ENCODE assay signal across 8 cellular contexts in genomic region chr9:121463026-121463827, GRCh38. TPM values are rescaled to one million over a fixed set of nuclear protein-coding genes. Genes with fewer than 3 reads are reported as not detected.
DNase-seq lines count a peak whose midpoint lies in the region; ATAC-seq and TF ChIP-seq lines count a peak whose summit lies in the region.

No MANE protein-coding gene starts in this region.

- DNase-seq in activated T-cell treated with anti-CD3 and anti-CD28 coated beads for 48 hours (ENCODE audit: low read depth), result peak; percentile 25
- DNase-seq in activated T-cell treated with anti-CD3 and anti-CD28 coated beads for 4 hours, result no peak
- peak; percentile 95 for DNase-seq in endodermal cell
- peak; percentile 47 for DNase-seq in neural crest cell (ENCODE audit: low read depth, low spot score)
- DNase-seq in T-helper 9 cell, result no peak
- no peak for DNase-seq in omental fat pad (ENCODE audit: low spot score)

- H4K20me1 ChIP-seq in OCI-LY3 (ENCODE audit: insufficient read depth, low read length), result no peaks in the 10 kb centered on the region

- TF ChIP-seq CTCF in OCI-LY3 (IDR thresholded peaks at IDR 0.05; ENCODE audit: low read depth, low read length) (peak; percentile 85), endodermal cell (conservative IDR thresholded peaks at IDR 0.05) (peak; percentile 89), neural crest cell (conservative IDR thresholded peaks at IDR 0.05) (peak; percentile 66), omental fat pad (IDR thresholded peaks at IDR 0.05) (no peak)

- H3K27me3 ChIP-seq in OCI-LY3 (ENCODE audit: low read depth, low read length) (peaks cover 16% of the 10 kb centered on the region), endodermal cell (ENCODE audit: control insufficient read depth, insufficient read depth, low read length, poor library complexity, severe bottlenecking) (no peaks in the 10 kb centered on the region)

- ATAC-seq in omental fat pad (ENCODE audit: low FRiP score) (no peak), GM21360 (IDR thresholded peaks at IDR 0.05; ENCODE audit: unreplicated experiment) (no peak)

- H3K27ac Mint-ChIP-seq in endodermal cell, result peak overlapping the region; percentile 71
- H3K27ac Mint-ChIP-seq in neural crest cell (ENCODE audit: unreplicated experiment), result no peak overlapping the region

- no peak overlapping the region for H3K9ac ChIP-seq in OCI-LY3 (ENCODE audit: low read length)
- H3K9ac ChIP-seq in endodermal cell (ENCODE audit: extremely low read depth, low read length, poor library complexity, severe bottlenecking), result no peak overlapping the region

- H3K27me3 Mint-ChIP-seq in endodermal cell (ENCODE audit: insufficient read depth) (peaks cover 2% of the 10 kb centered on the region), neural crest cell (ENCODE audit: low read depth) (peaks cover 39% of the 10 kb centered on the region)

- no peak overlapping the region for H3K4me3 Mint-ChIP-seq in endodermal cell
- H3K4me3 Mint-ChIP-seq in neural crest cell, result no peak overlapping the region

- peak overlapping the region; percentile 33; the same call in 1 of the 2 replicates for H3K4me3 ChIP-seq in OCI-LY3 (ENCODE audit: low read length)
- H3K4me3 ChIP-seq in endodermal cell (ENCODE audit: low read length), result no peak overlapping the region

- H3K9me3 ChIP-seq in OCI-LY3 (ENCODE audit: insufficient read depth, low read length), result no peaks in the 10 kb centered on the region
- H3K9me3 ChIP-seq in endodermal cell (ENCODE audit: control insufficient read depth, low read length), result no peaks in the 10 kb centered on the region

- H3K4me1 Mint-ChIP-seq in endodermal cell (no peaks in the 10 kb centered on the region), neural crest cell (no peaks in the 10 kb centered on the region)

- no peaks in the 10 kb centered on the region for H3K79me2 ChIP-seq in OCI-LY3 (ENCODE audit: low read length)

- H3K4me2 ChIP-seq in OCI-LY3 (ENCODE audit: low read length), result peak overlapping the region; percentile 47

- H3K9me3 Mint-ChIP-seq in endodermal cell (no peaks in the 10 kb centered on the region), neural crest cell (no peaks in the 10 kb centered on the region)

- 58 to 91% methylated on average over 4 to 12 of the region's 12 CpGs for WGBS in endodermal cell (ENCODE audit: insufficient coverage in 1 of 2, insufficient read length in 1 of 2), 2 experiments

- H3K36me3 ChIP-seq in OCI-LY3 (replicated peaks; ENCODE audit: low read depth, low read length) (no peaks in the 10 kb centered on the region), endodermal cell (ENCODE audit: control insufficient read depth, insufficient read depth, low read length) (no peaks in the 10 kb centered on the region)

- H3K36me3 Mint-ChIP-seq in endodermal cell (ENCODE audit: low read depth) (no peaks in the 10 kb centered on the region), neural crest cell (ENCODE audit: low read depth) (no peaks in the 10 kb centered on the region)

- H2AFZ ChIP-seq in OCI-LY3 (ENCODE audit: low read depth, low read length), result peak overlapping the region; percentile 55; the same call in 1 of the 2 replicates

- H3K27ac ChIP-seq in OCI-LY3 (ENCODE audit: low read length) (no peak overlapping the region), endodermal cell (ENCODE audit: low read depth, low read length) (no peak overlapping the region)

- peaks cover 4% of the 10 kb centered on the region; the same call in 1 of the 2 replicates for H3K4me1 ChIP-seq in OCI-LY3 (ENCODE audit: low read length)
- no peaks in the 10 kb centered on the region for H3K4me1 ChIP-seq in endodermal cell (ENCODE audit: control insufficient read depth, insufficient read depth, low read length)

RNA-seq across cellular contexts. Expression of gene GGTA1, which starts 36.4 kb away (rescaled TPM):
- total RNA-seq in endodermal cell (not detected), neural crest cell (not detected in 2 replicates), omental fat pad (10 to 100 TPM in 3 of 4 donors, 1 to 10 TPM in 1; 9.1 to 28.5 (median 19.8) TPM)
- polyA plus RNA-seq in endodermal cell (2013, experiment 1 of 2), result not detected
- polyA plus RNA-seq in endodermal cell (2013, experiment 2 of 2), result not detected

Comparison
In these comparisons a context has a peak if more than half of its experiments do, and no peak if none do; other contexts are left out.
1. DNase-seq: peak in activated T-cell treated with anti-CD3 and anti-CD28 coated beads for 48 hours (single experiment), endodermal cell (single experiment) and neural crest cell (single experiment); none in activated T-cell treated with anti-CD3 and anti-CD28 coated beads for 4 hours (single experiment), T-helper 9 cell (single experiment) and omental fat pad (single experiment).
2. CTCF ChIP-seq: peak in OCI-LY3 (single experiment), endodermal cell (single experiment) and neural crest cell (single experiment); none in omental fat pad (0 of 3).